In the genomic region with DNA sequence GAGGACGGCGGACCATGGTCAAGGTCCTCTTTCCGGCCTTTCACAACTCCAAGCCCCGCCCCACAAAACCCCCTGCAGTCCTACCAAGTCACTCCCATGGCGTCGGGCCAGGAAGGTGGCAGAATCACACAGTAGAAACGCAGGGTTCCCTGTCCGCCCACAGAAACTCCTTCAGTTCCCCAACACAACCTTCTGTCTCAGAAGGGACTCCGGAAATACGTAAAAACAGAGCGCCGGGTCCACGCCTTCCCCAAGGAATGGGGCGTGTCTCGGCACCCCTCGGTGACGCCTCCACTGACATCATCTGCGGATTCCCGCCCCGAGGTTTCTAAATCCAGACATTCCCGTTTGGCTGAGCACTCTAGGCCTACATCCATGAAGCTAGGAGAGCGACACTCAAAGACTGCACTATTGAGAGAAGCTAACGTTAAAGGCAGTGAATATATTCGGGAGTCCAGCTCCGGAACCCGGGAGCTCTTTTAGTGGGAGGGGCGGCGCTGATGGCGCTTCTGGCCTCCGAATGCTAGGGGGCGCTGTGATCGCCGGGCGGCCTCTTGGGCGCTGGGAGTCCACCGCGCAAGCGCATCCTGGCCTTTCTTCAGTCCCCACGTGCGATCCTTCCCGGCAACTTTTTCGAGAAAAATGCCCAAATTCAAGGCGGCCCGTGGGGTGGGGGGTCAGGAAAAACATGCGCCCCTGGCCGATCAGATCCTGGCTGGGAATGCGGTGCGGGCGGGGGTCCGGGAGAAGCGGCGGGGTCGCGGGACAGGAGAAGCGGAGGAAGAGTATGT, we compare ENCODE assay signal across 8 cellular contexts. TPM values are rescaled to one million over a fixed set of nuclear protein-coding genes. Genes with fewer than 3 reads are reported as not detected.
DNase-seq lines count a peak whose midpoint lies in the region; ATAC-seq and TF ChIP-seq lines count a peak whose summit lies in the region.

Gene BYSL, plus strand, starts transcription at position 579 of the 791 bp plus-strand sequence. Its CDS starts 64 bp downstream, at position 643.
Gene MED20, minus strand, starts transcription at position 219 of the 791 bp plus-strand sequence. Its CDS starts 121 bp downstream, at position 98.

- no peaks in the 10 kb centered on the region for H3K9me3 ChIP-seq in adipocyte (ENCODE audit: control insufficient read depth, low read length)
- no peaks in the 10 kb centered on the region for H3K9me3 ChIP-seq in upper lobe of left lung

- no peak for TF ChIP-seq EP300 in upper lobe of left lung (IDR thresholded peaks at IDR 0.05)

- peak in 2 of 4 donors; percentile 61 to 72 for TF ChIP-seq POLR2A in upper lobe of left lung (IDR thresholded peaks at IDR 0.05)

- peaks cover 44% of the 10 kb centered on the region for H3K4me1 ChIP-seq in adipocyte (ENCODE audit: control insufficient read depth, insufficient read depth, low read length)
- H3K4me1 ChIP-seq in upper lobe of left lung = peaks cover 29 to 46% (median 38%) of the 10 kb centered on the region in 4 donors

- peak; percentile 96 for ATAC-seq in HG02798 (IDR thresholded peaks at IDR 0.05; ENCODE audit: poor library complexity, unreplicated experiment)
- ATAC-seq in upper lobe of left lung (ENCODE audit: low FRiP score in 2 of 2) = peak; percentile 97 to 98

- peak within 1 kb of the TSS; percentile 96 for H3K9ac ChIP-seq in adipocyte (ENCODE audit: low read length)

- H3K36me3 ChIP-seq in adipocyte (ENCODE audit: control insufficient read depth, insufficient read depth, low read length, severe bottlenecking) (peaks cover 8% of the 10 kb centered on the region), upper lobe of left lung (peaks cover 0 to 9% (median 7%) of the 10 kb centered on the region in 4 donors)

- TF ChIP-seq CTCF in GM12875 (IDR thresholded peaks at IDR 0.05; ENCODE audit: borderline replicate concordance, insufficient read depth, low read depth, low read length) (peak; percentile 92), upper lobe of left lung (IDR thresholded peaks at IDR 0.05) (peak; percentile 95 to 98 (median 96))

- H3K27ac ChIP-seq in upper lobe of left lung = peak within 1 kb of the TSS; percentile 95 to 97 (median 96)

- H3K4me3 ChIP-seq in GM12875 (ENCODE audit: low read depth, low read length) (peak within 1 kb of the TSS; percentile 74), adipocyte (ENCODE audit: low read length) (peak within 1 kb of the TSS; percentile 92), upper lobe of left lung (peak within 1 kb of the TSS; percentile 70 to 81 (median 72))

- H3K27me3 ChIP-seq in adipocyte (replicated peaks; ENCODE audit: control insufficient read depth, insufficient read depth, low read length) (no peaks in the 10 kb centered on the region), upper lobe of left lung (no peaks in the 10 kb centered on the region)

- WGBS in upper lobe of left lung, 2 donors = 0 to 2% methylated on average over 26 to 55 of the region's 55 CpGs

- intact Hi-C loops in cardiac septum (cut with DNase I) = loop anchor here (1.0 to 5.0 kb wide), 4 partner anchors 74 to 296 kb away; partner anchors contain the start of genes MRPS10 and TOMM6

- DNase-seq in NCI-H1417 treated with DMSO at 0.1 percent for 48 hours (lab: John Stamatoyannopoulos, UW) (peak; percentile 64), SW480 (ENCODE audit: low spot score) (peak; percentile 91), adipocyte (ENCODE audit: low read depth) (peak; percentile 98), cardiac septum (ENCODE audit: low spot score) (peak; percentile 97), pons (ENCODE audit: low spot score) (peak; percentile 97), upper lobe of left lung (peak; percentile 95 to 97)

RNA-seq across cellular contexts. Expression of gene BYSL, which starts in this region (rescaled TPM):
- total RNA-seq in cardiac septum = 11.3 TPM
- total RNA-seq in upper lobe of left lung = 10 to 100 TPM in 3 of 6 donors, 1 to 10 TPM in 3; 5.6 to 20.9 (median 12.5) TPM

RNA-seq across cellular contexts. Expression of gene MED20, which starts in this region (rescaled TPM):
- total RNA-seq in cardiac septum (16.5 TPM), upper lobe of left lung (10 to 100 TPM in 5 of 6 donors, 1 to 10 TPM in 1; 6.4 to 19.9 (median 15.3) TPM)

Comparison
In these comparisons a context has a peak if more than half of its experiments do, and no peak if none do; other contexts are left out.
1. Peak in every context shown above with its lines: DNase-seq, ATAC-seq, H3K4me3 ChIP-seq and H3K27ac ChIP-seq.